24 cellular contexts compared by ENCODE assay signal in genomic region chr7:158354861-158355260, GRCh38.
DNase-seq lines count a peak whose midpoint lies in the region; TF ChIP-seq lines count a peak whose summit lies in the region.
"Had no signal": no experiment of that assay in that cellular context is flagged by ENCODE, and none has a peak within 500 bp of the region (broad histone marks: within the 10 kb centered on the region; RNA-seq: fewer than 3 reads in every experiment).

No MANE protein-coding gene starts in this region.

- H3K9me3 ChIP-seq in HEK293 (ENCODE audit: control insufficient read depth, insufficient read depth, low read depth, low read length) (no peaks in the 10 kb centered on the region), spleen (peaks cover 0 to 24% (median 19%) of the 10 kb centered on the region in 8 donors)
- H3K9me3 ChIP-seq: BE2C; BLaER1; BLaER1 treated with 17β-estradiol and CSF1 and Interleukin-3, amounts not matched to agents 10 nM and 100 nM; Caco-2 had no signal

- H3K36me3 ChIP-seq in HEK293 (ENCODE audit: control insufficient read depth in 2 of 2, insufficient read depth in 1 of 2, low read length in 2 of 2), result no peaks in the 10 kb centered on the region
- H3K36me3 ChIP-seq in spleen, result no peaks in the 10 kb centered on the region
- H3K36me3 ChIP-seq: BE2C; BLaER1; BLaER1 treated with 17β-estradiol and CSF1 and Interleukin-3, amounts not matched to agents 10 nM and 100 nM had no signal

- TF ChIP-seq CTCF in HEK293 (tag by site-specific recombination; IDR thresholded peaks at IDR 0.05) (no peak), spleen (IDR thresholded peaks at IDR 0.05 in 8 of 11, conservative IDR thresholded peaks at IDR 0.05 in 3 of 11) (no peak)

- H3K27ac ChIP-seq in HEK293 (ENCODE audit: extremely low read depth, low read depth, low read length) (no peak overlapping the region), spleen (no peak overlapping the region)
- H3K27ac ChIP-seq: 22Rv1; A549; BLaER1; BLaER1 treated with 17β-estradiol and CSF1 and Interleukin-3, amounts not matched to agents 10 nM and 100 nM; C4-2B had no signal

- TF ChIP-seq POLR2A in spleen (IDR thresholded peaks at IDR 0.05), result no peak

- H3K4me1 ChIP-seq in HEK293 (ENCODE audit: control insufficient read depth, insufficient read depth, low read length) (no peaks in the 10 kb centered on the region), spleen (no peaks in the 10 kb centered on the region)
- H3K4me1 ChIP-seq: A549, BE2C, Caco-2 had no signal

- WGBS in spleen, 5 donors, result 74 to 90% (median 84%) methylated on average over 3 of the region's 3 CpGs

- intact Hi-C loops in spleen (cut with DNase I; ENCODE audit: low total_unique reads), result no loop called here

- POLR2A ChIA-PET in HEK293 (lab: Yijun Ruan, JAX), result no interaction called here

- H3K27me3 ChIP-seq in spleen (replicated peaks in 1 of 7), result peaks cover 0 to 39% (median 0%) of the 10 kb centered on the region in 7 donors
- H3K27me3 ChIP-seq: BE2C; BLaER1; BLaER1 treated with 17β-estradiol and CSF1 and Interleukin-3, amounts not matched to agents 10 nM and 100 nM had no signal

- DNase-seq in retina (peak; percentile 0), cerebellum (ENCODE audit: low spot score) (no peak), spleen (no peak)
- DNase-seq: ACHN; AML-193; BE2C; C1 segment of cervical spinal cord; Calu3; CD4-positive, alpha-beta memory T cell; CD4-positive, alpha-beta T cell; CD4-positive, CD25-positive, alpha-beta regulatory T cell; CD8-positive, alpha-beta memory T cell; DMS 273 treated with DMSO at 0.1 percent for 48 hours; DMS79; DMS79 treated with DMSO at 0.1 percent for 48 hours; DND-41; EL had no signal

- CTCF ChIA-PET in HEK293 (lab: Yijun Ruan, JAX), result interaction anchor here (0.6 to 1.4 kb wide), 9 partner anchors 42 to 1705 kb away, joined by 3 read pairs; no protein-coding TSS in a partner anchor

- H3K4me3 ChIP-seq in HEK293 (ENCODE audit: low read depth, low read length) (no peak overlapping the region), spleen (no peak overlapping the region)
- H3K4me3 ChIP-seq: A549; BLaER1; BLaER1 treated with 17β-estradiol and CSF1 and Interleukin-3, amounts not matched to agents 10 nM and 100 nM had no signal

TF ChIP-seq in HEK293, 187 proteins besides CTCF, POLR2A, EP300 and RAD21:
- TF ChIP-seq SETDB1 (IDR thresholded peaks at IDR 0.05; ENCODE audit: insufficient read length, low read length) (peak; percentile 93), ZNF37A (tag by site-specific recombination; IDR thresholded peaks at IDR 0.05) (no peak), ZNF660 (tag by site-specific recombination; IDR thresholded peaks at IDR 0.05) (no peak)
